In the genomic region with DNA sequence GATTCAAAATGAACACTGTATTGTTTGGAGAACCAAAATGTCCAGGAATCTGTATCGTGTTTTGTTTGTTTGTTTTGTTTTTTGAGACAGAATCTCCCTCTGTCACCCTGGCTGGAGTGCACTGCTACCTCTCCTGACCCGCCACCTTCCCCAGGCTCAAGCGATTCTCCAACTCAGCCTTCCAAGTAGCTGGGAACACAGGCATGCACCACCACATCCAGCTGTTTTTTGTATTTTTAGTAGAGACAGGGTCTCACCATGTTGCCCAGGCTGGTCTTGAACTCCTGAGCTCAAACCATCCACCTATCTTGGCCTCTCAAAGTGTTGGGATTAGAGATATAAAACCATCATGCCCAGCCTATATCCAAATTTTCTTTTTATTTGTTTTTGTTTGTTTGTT, we compare ENCODE assay signal across 8 cellular contexts.
"Had no signal": no experiment of that assay in that cellular context is flagged by ENCODE, and none has a peak within 500 bp of the region (broad histone marks: within the 10 kb centered on the region; RNA-seq: fewer than 3 reads in every experiment).

No MANE protein-coding gene starts in this region.

- DNase-seq: GM23248, GOT3, H7, HFFc6, KBM-7 had no signal

- H3K9ac ChIP-seq: GM23248 had no signal

- H2AFZ ChIP-seq: GM23248 had no signal

- H3K4me3 ChIP-seq: GM23248, HAP-1 had no signal

- ATAC-seq: HCT116 had no signal

- H3K9me3 ChIP-seq: HAP-1 had no signal

- H3K36me3 ChIP-seq: HAP-1 had no signal

- H3K27ac ChIP-seq: GM23248, HL-60 had no signal
